Comparison of ENCODE assay signal across 11 cellular contexts in genomic region chrX:119672252-119672825, GRCh38. TPM values are rescaled to one million over a fixed set of nuclear protein-coding genes. Genes with fewer than 3 reads are reported as not detected.
DNase-seq lines count a peak whose midpoint lies in the region; ATAC-seq and TF ChIP-seq lines count a peak whose summit lies in the region.
"Had no signal": no experiment of that assay in that cellular context is flagged by ENCODE, and none has a peak within 500 bp of the region (broad histone marks: within the 10 kb centered on the region; RNA-seq: fewer than 3 reads in every experiment).

No MANE protein-coding gene starts in this region.

- WGBS in tibial nerve, 2 donors = 71 to 85% methylated on average over 2 of the region's 2 CpGs

- no peak overlapping the region for H3K4me3 ChIP-seq in BE2C (ENCODE audit: low read depth, low read length)
- H3K4me3 ChIP-seq in LNCaP clone FGC (ENCODE audit: low read depth, low read length) = no peak overlapping the region
- H3K4me3 ChIP-seq in tibial nerve = no peak overlapping the region
- H3K4me3 ChIP-seq: cardiac muscle cell had no signal

- H3K36me3 Mint-ChIP-seq in activated naive CD4-positive, alpha-beta T cell treated with anti-CD3 and anti-CD28 coated beads for 36 hours (ENCODE audit: low read depth) = peaks cover 15% of the 10 kb centered on the region

- no peak for ATAC-seq in GM19351 (IDR thresholded peaks at IDR 0.05; ENCODE audit: unreplicated experiment)

- no peaks in the 10 kb centered on the region for H3K27me3 ChIP-seq in BE2C
- no peaks in the 10 kb centered on the region for H3K27me3 ChIP-seq in tibial nerve
- H3K27me3 ChIP-seq: cardiac muscle cell had no signal

- peaks cover 40% of the 10 kb centered on the region for H3K4me1 Mint-ChIP-seq in activated naive CD4-positive, alpha-beta T cell treated with anti-CD3 and anti-CD28 coated beads for 36 hours (ENCODE audit: low read depth)

- H3K4me1 ChIP-seq in BE2C (peaks cover 52% of the 10 kb centered on the region), tibial nerve (peaks cover 0 to 16% (median 2%) of the 10 kb centered on the region in 4 donors)

- DNase-seq in BE2C (peak; percentile 61), LNCaP clone FGC (ENCODE audit: low read depth) (peak; percentile 95), NCI-H748 treated with DMSO at 0.1 percent for 48 hours (lab: John Stamatoyannopoulos, UW) (peak; percentile 91), fibroblast of gingiva (ENCODE audit: low read depth) (peak; percentile 2), tibial nerve (ENCODE audit: low spot score in 2 of 2) (no peak), NOMO-1 treated with dmso at 0.1 percent for 144 hours (lab: John Stamatoyannopoulos, UW; ENCODE audit: unreplicated experiment) (no peak)
- no peak for DNase-seq in activated naive CD4-positive, alpha-beta T cell treated with anti-CD3 and anti-CD28 coated beads for 36 hours
- DNase-seq: KBM-7 had no signal

- no peak for TF ChIP-seq POLR2A in tibial nerve (IDR thresholded peaks at IDR 0.05)

- H3K36me3 ChIP-seq in BE2C (peaks cover 7% of the 10 kb centered on the region; the same call in 1 of the 2 replicates), tibial nerve (no peaks in the 10 kb centered on the region)
- H3K36me3 ChIP-seq: cardiac muscle cell had no signal

- CTCF ChIA-PET in activated naive CD4-positive, alpha-beta T cell treated with anti-CD3 and anti-CD28 coated beads for 36 hours (lab: Charles Lee) = interaction anchor here (0.6 to 1.4 kb wide), 5 partner anchors 12 to 156 kb away, joined by 3 to 4 read pairs (median 3); partner anchors contain the start of gene SEPTIN6

- TF ChIP-seq EP300 in tibial nerve (IDR thresholded peaks at IDR 0.05) = no peak

- H3K27ac ChIP-seq in tibial nerve = no peak overlapping the region
- H3K27ac ChIP-seq: cardiac muscle cell had no signal

- no peak overlapping the region for H3K4me3 Mint-ChIP-seq in activated naive CD4-positive, alpha-beta T cell treated with anti-CD3 and anti-CD28 coated beads for 36 hours
- H3K4me3 Mint-ChIP-seq: CD14-positive monocyte had no signal

- TF ChIP-seq CTCF in BE2C (IDR thresholded peaks at IDR 0.05; ENCODE audit: low read depth, low read length) (0 out of 2 replicates have a peak, but pooled peaks have one; percentile 8), LNCaP clone FGC (IDR thresholded peaks at IDR 0.05; ENCODE audit: control insufficient read depth, extremely low read depth, insufficient read depth) (no peak), tibial nerve (IDR thresholded peaks at IDR 0.05) (no peak)

- intact Hi-C loops in activated naive CD4-positive, alpha-beta T cell treated with anti-CD3 and anti-CD28 coated beads for 36 hours (cut with micrococcal nuclease) = no loop called here

- no peak overlapping the region for H3K27ac Mint-ChIP-seq in activated naive CD4-positive, alpha-beta T cell treated with anti-CD3 and anti-CD28 coated beads for 36 hours

- no peaks in the 10 kb centered on the region for H3K9me3 ChIP-seq in BE2C
- H3K9me3 ChIP-seq in tibial nerve = no peaks in the 10 kb centered on the region

- no peaks in the 10 kb centered on the region for H3K9me3 Mint-ChIP-seq in activated naive CD4-positive, alpha-beta T cell treated with anti-CD3 and anti-CD28 coated beads for 36 hours

- no peaks in the 10 kb centered on the region for H3K27me3 Mint-ChIP-seq in activated naive CD4-positive, alpha-beta T cell treated with anti-CD3 and anti-CD28 coated beads for 36 hours (ENCODE audit: low read depth)

RNA-seq across cellular contexts. Expression of gene SEPTIN6, which starts 20.6 kb away (rescaled TPM):
- polyA plus RNA-seq in BE2C (2012; ENCODE audit: insufficient read depth, insufficient read length, low read depth) = 104 TPM
- 10 to 100 TPM; 18.8 to 35.8 (median 29.7) TPM for total RNA-seq in tibial nerve
- 100 to 1,000 TPM; 137 to 143 TPM for total RNA-seq in activated naive CD4-positive, alpha-beta T cell treated with anti-CD3 and anti-CD28 coated beads for 36 hours

Comparison
In these comparisons a context has a peak if more than half of its experiments do, and no peak if none do; other contexts are left out.
1. DNase-seq: peak in BE2C (single experiment), LNCaP clone FGC (single experiment), NCI-H748 treated with DMSO at 0.1 percent for 48 hours (single experiment) and fibroblast of gingiva (single experiment); none in tibial nerve (0 of 2), NOMO-1 treated with dmso at 0.1 percent for 144 hours (single experiment) and activated naive CD4-positive, alpha-beta T cell treated with anti-CD3 and anti-CD28 coated beads for 36 hours (single experiment).